ENCODE assay signal across 1 cellular context in the genomic region with DNA sequence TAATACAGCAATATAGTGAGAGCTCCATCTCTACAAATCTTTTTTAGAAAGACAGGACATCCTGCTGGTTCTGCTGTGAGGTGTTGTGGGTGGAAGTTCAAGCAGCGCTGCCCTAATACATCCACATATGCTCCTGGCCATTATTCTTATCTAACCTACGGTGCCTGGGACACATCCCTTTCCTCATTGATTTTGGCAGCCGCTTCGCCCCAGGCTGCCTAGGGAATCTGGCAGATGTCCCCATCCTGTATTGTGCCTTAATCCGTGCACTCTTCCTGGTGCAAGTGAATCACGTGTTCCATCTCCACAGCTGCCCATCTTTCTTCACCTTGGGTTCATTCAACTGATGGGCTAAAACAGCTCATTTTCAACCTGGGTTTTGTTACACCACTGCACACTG.
TF ChIP-seq lines count a peak whose summit lies in the region.

No MANE protein-coding gene starts in this region.

TF ChIP-seq in endothelial cell of umbilical vein, 7 proteins besides CTCF, POLR2A, EP300 and RAD21:
- TF ChIP-seq FOS (IDR thresholded peaks at IDR 0.05; ENCODE audit: borderline replicate concordance, insufficient read depth, low read length) (no peak), GATA2 (IDR thresholded peaks at IDR 0.05; ENCODE audit: insufficient read depth, insufficient read length, low read depth, low read length) (no peak), JUN (IDR thresholded peaks at IDR 0.05; ENCODE audit: borderline replicate concordance, insufficient read depth, insufficient read length, low read depth) (no peak), POLR2AphosphoS5 (IDR thresholded peaks at IDR 0.05; ENCODE audit: insufficient read depth, low read depth, low read length) (no peak), EZH2 (IDR thresholded peaks at IDR 0.05; ENCODE audit: borderline replicate concordance, low read depth, low read length, severe bottlenecking) (no peak), MYC (IDR thresholded peaks at IDR 0.05; ENCODE audit: low read depth, low read length) (no peak)
- TF ChIP-seq, protein P1, sequence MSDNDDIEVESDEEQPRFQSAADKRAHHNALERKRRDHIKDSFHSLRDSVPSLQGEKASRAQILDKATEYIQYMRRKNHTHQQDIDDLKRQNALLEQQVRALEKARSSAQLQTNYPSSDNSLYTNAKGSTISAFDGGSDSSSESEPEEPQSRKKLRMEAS (IDR thresholded peaks at IDR 0.05; ENCODE audit: insufficient read depth, insufficient read length): no peak
